18 cellular contexts compared by ENCODE assay signal in genomic region chr3:132898131-132898530, GRCh38.
"Had no signal": no experiment of that assay in that cellular context is flagged by ENCODE, and none has a peak within 500 bp of the region (broad histone marks: within the 10 kb centered on the region; RNA-seq: fewer than 3 reads in every experiment).

No MANE protein-coding gene starts in this region.

- ATAC-seq: effector memory CD8-positive, alpha-beta T cell; gastroesophageal sphincter; natural killer cell; stimulated activated effector memory CD8-positive, alpha-beta T cell treated with anti-CD3 and anti-CD28 coated beads, Interleukin-12 subunit alpha, Interleukin-12 subunit beta, amount 100 ng/mL, for 72 hours; stimulated activated naive CD8-positive, alpha-beta T cell treated with anti-CD3 and anti-CD28 coated beads, Interleukin-15, Interleukin-2, amounts not matched to agents 100 U/mL and 50 U/mL, for 24 hours had no signal

- DNase-seq: effector memory CD8-positive, alpha-beta T cell; esophagus squamous epithelium; foreskin fibroblast; glutamatergic neuron; immature natural killer cell; kidney; left cardiac atrium; natural killer cell; ovary; sigmoid colon; stimulated activated CD4-positive, alpha-beta T cell treated with anti-CD3 and anti-CD28 coated beads, Interleukin-4, amount 100 ng/mL, for 1 hour; stimulated activated CD8-positive, alpha-beta memory T cell treated with anti-CD3 and anti-CD28 coated beads, Interleukin-4, amount 100 ng/mL, for 48 hours; stimulated activated naive CD8-positive, alpha-beta T cell treated with anti-CD3 and anti-CD28 coated beads, Interleukin-15, Interleukin-2, amounts not matched to agents 100 U/mL and 50 U/mL, for 24 hours; tibial artery; upper lobe of left lung; uterus had no signal
